22 cellular contexts compared by ENCODE assay signal in genomic region chr7:40843338-40844026, GRCh38.
A peak's percentile ranks its signal among the peaks of the same experiment; 100 is the strongest.
DNase-seq lines count a peak whose midpoint lies in the region; ATAC-seq and TF ChIP-seq lines count a peak whose summit lies in the region.
"Had no signal": no experiment of that assay in that cellular context is flagged by ENCODE, and none has a peak within 500 bp of the region (broad histone marks: within the 10 kb centered on the region; RNA-seq: fewer than 3 reads in every experiment).

No MANE protein-coding gene starts in this region.

- no peaks in the 10 kb centered on the region for H3K79me1 ChIP-seq in IMR-90 (ENCODE audit: low read depth in 1 of 2, low read length in 2 of 2)

- peak; percentile 31 for DNase-seq in AG20443 (ENCODE audit: low spot score)
- peak; percentile 45 for DNase-seq in IMR-90
- DNase-seq in choroid plexus epithelial cell (ENCODE audit: low read depth) = peak; percentile 44
- DNase-seq in kidney tubule cell (ENCODE audit: low spot score) = peak; percentile 79
- no peak for DNase-seq in WERI-Rb-1
- DNase-seq in Right ventricle myocardium superior = no peak
- no peak for DNase-seq in GM13976 (ENCODE audit: low spot score)
- DNase-seq: activated CD4-positive, alpha-beta T cell treated with anti-CD3 and anti-CD28 coated beads, Interleukin-2, amount 50 U/mL, for 4 hours; activated naive CD4-positive, alpha-beta T cell treated with Interleukin-2 at 50 U/mL for 16 hours; activated T-cell treated with anti-CD3 and anti-CD28 coated beads for 4 hours; CD4-positive, alpha-beta memory T cell; dorsolateral prefrontal cortex; KG1; left colon; NCI-H1092 treated with DMSO at 0.1 percent for 48 hours; NCI-H774; right lobe of liver; stimulated activated CD4-positive, alpha-beta T cell treated with anti-CD3 and anti-CD28 coated beads, Interleukin-2, amount 100 ng/mL, for 48 hours had no signal

- H3K27ac ChIP-seq in IMR-90 (ENCODE audit: insufficient read depth, low read length) (peak overlapping the region; percentile 43; the same call in 1 of the 2 replicates), WERI-Rb-1 (no peak overlapping the region)
- H3K27ac ChIP-seq: dorsolateral prefrontal cortex, neutrophil, right lobe of liver had no signal

- CTCF ChIA-PET in IMR-90 (lab: Yijun Ruan, JAX) = interaction anchor here (0.6 kb wide), 1 partner anchor 8 kb away, joined by 4 read pairs; no protein-coding TSS in a partner anchor

- dilution Hi-C loops in IMR-90 (cut with HindIII; ENCODE audit: low sequenced_read_pairs, unreplicated experiment) = no loop called here

- H2BK15ac ChIP-seq in IMR-90 (ENCODE audit: low read depth, low read length) = peak overlapping the region; percentile 99; the same call in 2 of the 3 replicates

- H3K14ac ChIP-seq in IMR-90 (replicated peaks; ENCODE audit: low read depth, low read length) = peak overlapping the region; percentile 77

- peak overlapping the region; percentile 93 for H4K91ac ChIP-seq in IMR-90 (ENCODE audit: insufficient read depth, low read depth, low read length)

- H2BK5ac ChIP-seq in IMR-90 (ENCODE audit: low read depth, low read length, poor library complexity, severe bottlenecking) = peak overlapping the region; percentile 91

- peak overlapping the region; percentile 82 for H2AFZ ChIP-seq in IMR-90 (replicated peaks; ENCODE audit: low read length, poor library complexity)

- 0 out of 2 replicates have a peak overlapping the region, but pooled peaks have one; percentile 4 for H3K9ac ChIP-seq in IMR-90 (ENCODE audit: low read depth, low read length)

- TF ChIP-seq RAD21 in IMR-90 (IDR thresholded peaks at IDR 0.05; ENCODE audit: low read length) = no peak

- peak overlapping the region; percentile 83 for H2BK120ac ChIP-seq in IMR-90 (ENCODE audit: low read depth, low read length)

- H2AK5ac ChIP-seq in IMR-90 (ENCODE audit: low read depth, low read length) = peak overlapping the region; percentile 75; the same call in 1 of the 2 replicates

- H3K36me3 ChIP-seq in IMR-90 (ENCODE audit: control insufficient read depth, insufficient read depth, low read length) = no peaks in the 10 kb centered on the region
- no peaks in the 10 kb centered on the region for H3K36me3 ChIP-seq in WERI-Rb-1
- H3K36me3 ChIP-seq: neutrophil, right lobe of liver had no signal

- peak overlapping the region; percentile 99 for H3K18ac ChIP-seq in IMR-90 (ENCODE audit: low read depth, low read length)

- peak overlapping the region; percentile 90 for H4K5ac ChIP-seq in IMR-90 (ENCODE audit: low read depth, low read length)

- no peak overlapping the region; the same call in 1 of the 2 replicates for H3K56ac ChIP-seq in IMR-90 (ENCODE audit: extremely low read depth, insufficient read depth, low read length)

- H2BK20ac ChIP-seq in IMR-90 (ENCODE audit: low read depth, low read length) = peak overlapping the region; percentile 58; the same call in 1 of the 2 replicates

- H3K4me2 ChIP-seq in IMR-90 (ENCODE audit: low read depth, low read length) = no peak overlapping the region

- peak overlapping the region; percentile 91; a peak in 3 of 4 replicates for H4K8ac ChIP-seq in IMR-90 (ENCODE audit: low read depth in 2 of 2, low read length in 2 of 2)

- no peak overlapping the region for H3K4me3 ChIP-seq in IMR-90 (ENCODE audit: insufficient read depth, low read depth, low read length)
- no peak overlapping the region for H3K4me3 ChIP-seq in choroid plexus epithelial cell (ENCODE audit: low read depth, low read length)
- no peak overlapping the region for H3K4me3 ChIP-seq in WERI-Rb-1 (ENCODE audit: low read depth, low read length)
- H3K4me3 ChIP-seq: dorsolateral prefrontal cortex, GM12878, right lobe of liver had no signal

- POLR2A ChIA-PET in IMR-90 (lab: Charles Lee; ENCODE audit: unreplicated experiment) = no interaction called here

- no peaks in the 10 kb centered on the region for H4K20me1 ChIP-seq in IMR-90 (ENCODE audit: insufficient read depth, low read length)

- intact Hi-C loops in IMR-90 (cut with micrococcal nuclease) (no loop called here), Right ventricle myocardium superior (cut with DNase I) (no loop called here)

- peak; percentile 49 for ATAC-seq in IMR-90 (ENCODE audit: low read depth)
- ATAC-seq in HG02763 (IDR thresholded peaks at IDR 0.05; ENCODE audit: unreplicated experiment) = no peak
- no peak for ATAC-seq in Right ventricle myocardium superior (ENCODE audit: poor library complexity)
- ATAC-seq: GM12878, left colon, Panc1, right lobe of liver had no signal

- TF ChIP-seq CTCF in IMR-90 (conservative IDR thresholded peaks at IDR 0.05; ENCODE audit: low read depth, low read length) (no peak), choroid plexus epithelial cell (conservative IDR thresholded peaks at IDR 0.05; ENCODE audit: low read depth, low read length) (no peak), WERI-Rb-1 (IDR thresholded peaks at IDR 0.05; ENCODE audit: low read depth, low read length) (no peak), GM13976 (IDR thresholded peaks at IDR 0.05; ENCODE audit: borderline replicate concordance, control extremely low read depth, extremely low read depth, insufficient read depth, missing control alignments) (no peak)

- in situ Hi-C loops in IMR-90 (cut with MboI; ENCODE audit: low sequenced_read_pairs) (no loop called here), GM13976 (cut with MboI; ENCODE audit: low sequenced_read_pairs, unreplicated experiment) (no loop called here)

- TF ChIP-seq POLR2A in IMR-90 (IDR thresholded peaks at IDR 0.05; ENCODE audit: low read depth, low read length) = no peak

- H3K9me1 ChIP-seq in IMR-90 (ENCODE audit: insufficient read depth, low read length) = 0 out of 2 replicates have a peak, but pooled peaks cover 3% of the 10 kb centered on the region

- H3K9me3 ChIP-seq in IMR-90 (ENCODE audit: control insufficient read depth, insufficient read depth, low read length) = peaks cover 6% of the 10 kb centered on the region; the same call in 1 of the 2 replicates
- H3K9me3 ChIP-seq in WERI-Rb-1 (ENCODE audit: severe bottlenecking) = no peaks in the 10 kb centered on the region
- H3K9me3 ChIP-seq: neutrophil, right lobe of liver had no signal

- peak overlapping the region; percentile 94 for H2AK9ac ChIP-seq in IMR-90 (replicated peaks; ENCODE audit: low read depth, low read length, poor library complexity)

- BruUV-seq in IMR-90 (replicated peaks; lab: Mats Ljungman, UMichigan) = no TSS peak

- WGBS in IMR-90 (ENCODE audit: extremely low coverage in 2 of 2, insufficient read length in 1 of 2), 2 experiments = 81% methylated on average over 3 of the region's 9 CpGs; no CpG with 5 or more reads in 1 of the 2 experiments

- peak overlapping the region; percentile 74 for H3K4ac ChIP-seq in IMR-90 (ENCODE audit: low read depth, low read length)

- peaks cover 5% of the 10 kb centered on the region; the same call in 1 of the 2 replicates for H3K4me1 ChIP-seq in IMR-90 (ENCODE audit: control insufficient read depth, insufficient read depth, low read length)

- peak overlapping the region; percentile 50; the same call in 1 of the 2 replicates for H3K23ac ChIP-seq in IMR-90 (ENCODE audit: low read depth, low read length)

- H3K27me3 ChIP-seq in IMR-90 (ENCODE audit: control insufficient read depth, insufficient read depth, low read length) (no peaks in the 10 kb centered on the region), WERI-Rb-1 (ENCODE audit: insufficient read depth, low read depth, severe bottlenecking) (no peaks in the 10 kb centered on the region)
- H3K27me3 ChIP-seq: dorsolateral prefrontal cortex, neutrophil, right lobe of liver had no signal

TF ChIP-seq in IMR-90, 13 proteins besides CTCF, POLR2A, EP300 and RAD21:
- no peak for TF ChIP-seq MAFK (IDR thresholded peaks at IDR 0.05; ENCODE audit: low read depth, low read length)
- TF ChIP-seq USF2 (IDR thresholded peaks at IDR 0.05; ENCODE audit: low read depth, low read length) = no peak
- TF ChIP-seq RCOR1 (IDR thresholded peaks at IDR 0.05; ENCODE audit: insufficient replicate concordance, low read length) = no peak
- peak; percentile 72; the same call in 1 of the 2 replicates for TF ChIP-seq RFX5 (IDR thresholded peaks at IDR 0.05; ENCODE audit: low read depth, low read length)
- TF ChIP-seq ELK1 (IDR thresholded peaks at IDR 0.05; ENCODE audit: borderline replicate concordance, low read depth, low read length) = no peak

Comparison
In these comparisons a context has a peak if more than half of its experiments do, and no peak if none do; other contexts are left out.
1. DNase-seq: peak in AG20443 (single experiment), IMR-90 (single experiment), choroid plexus epithelial cell (single experiment) and kidney tubule cell (single experiment); none in WERI-Rb-1 (single experiment), Right ventricle myocardium superior (single experiment) and GM13976 (single experiment).